ENCODE assay signal across 15 cellular contexts in the genomic region with DNA sequence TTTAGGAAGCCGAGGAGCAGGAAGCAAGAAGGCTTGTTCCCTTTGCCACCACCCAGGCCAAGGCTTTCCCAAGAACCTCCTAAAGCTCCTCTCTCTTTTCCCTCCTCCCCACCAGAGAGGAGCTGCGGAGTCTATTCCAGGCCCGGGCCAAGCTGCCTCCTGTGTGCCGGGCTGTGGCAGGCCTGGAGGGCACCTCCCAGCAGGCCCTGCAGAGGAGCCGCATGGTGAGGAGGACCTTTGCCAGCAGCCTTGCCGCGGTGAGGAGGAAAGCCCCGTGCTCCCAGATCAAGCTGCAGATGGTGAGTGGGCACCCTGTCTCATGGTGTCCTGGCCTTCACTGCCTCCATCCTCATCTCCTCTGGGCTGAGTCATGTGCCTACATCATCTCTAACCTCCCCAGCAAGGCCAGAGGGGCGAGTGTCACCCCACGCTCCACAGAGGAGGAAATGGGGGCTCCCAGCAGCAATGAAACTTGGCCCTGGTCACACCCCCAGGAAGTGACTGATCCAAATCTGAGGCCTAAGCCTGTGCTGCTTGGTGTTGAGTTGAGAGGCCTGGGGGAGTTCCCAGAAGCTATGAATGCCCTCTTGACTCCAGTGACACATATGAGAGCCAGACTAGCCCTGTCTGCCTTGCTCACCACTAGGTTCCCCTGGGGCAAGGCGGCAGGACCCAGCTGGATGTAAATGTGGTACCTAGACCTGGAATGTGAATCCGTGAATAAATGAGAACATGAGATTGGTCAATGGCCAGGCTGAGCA.
DNase-seq lines count a peak whose midpoint lies in the region; ATAC-seq and TF ChIP-seq lines count a peak whose summit lies in the region.
"Had no signal": no experiment of that assay in that cellular context is flagged by ENCODE, and none has a peak within 500 bp of the region (broad histone marks: within the 10 kb centered on the region; RNA-seq: fewer than 3 reads in every experiment).

No MANE protein-coding gene starts in this region.

- ATAC-seq in GM21825 (IDR thresholded peaks at IDR 0.05; ENCODE audit: unreplicated experiment) = no peak
- no peak for ATAC-seq in CD8-positive, alpha-beta T cell
- ATAC-seq: left colon had no signal

- H3K36me3 ChIP-seq in ascending aorta = peaks cover 3 to 59% of the 10 kb centered on the region in 2 donors
- no peaks in the 10 kb centered on the region for H3K36me3 ChIP-seq in CD8-positive, alpha-beta T cell (ENCODE audit: insufficient read depth, low read length)
- H3K36me3 ChIP-seq: stomach had no signal

- H3K4me1 ChIP-seq in ascending aorta = no peaks in the 10 kb centered on the region
- H3K4me1 ChIP-seq in CD8-positive, alpha-beta T cell (ENCODE audit: insufficient read depth, low read length) = no peaks in the 10 kb centered on the region
- H3K4me1 ChIP-seq: stomach had no signal

- no peaks in the 10 kb centered on the region for H3K27me3 ChIP-seq in ascending aorta
- H3K27me3 ChIP-seq in CD8-positive, alpha-beta T cell (ENCODE audit: insufficient read depth, low read length) = no peaks in the 10 kb centered on the region
- H3K27me3 ChIP-seq: heart left ventricle had no signal

- TF ChIP-seq CTCF in ascending aorta (IDR thresholded peaks at IDR 0.05) = no peak
- no peak for TF ChIP-seq CTCF in CD8-positive, alpha-beta T cell (IDR thresholded peaks at IDR 0.05)

- no peaks in the 10 kb centered on the region for H3K4me1 Mint-ChIP-seq in CD8-positive, alpha-beta T cell (ENCODE audit: low read depth)
- H3K4me1 Mint-ChIP-seq: B cell had no signal

- POLR2A ChIA-PET in CD8-positive, alpha-beta T cell (lab: Charles Lee) = no interaction called here

- H3K27me3 Mint-ChIP-seq in CD8-positive, alpha-beta T cell (ENCODE audit: low read depth) = peaks cover 6% of the 10 kb centered on the region

- no peak overlapping the region for H3K4me3 ChIP-seq in ascending aorta
- no peak overlapping the region for H3K4me3 ChIP-seq in CD8-positive, alpha-beta T cell (ENCODE audit: low read depth, low read length)
- H3K4me3 ChIP-seq: heart left ventricle, stomach had no signal

- H3K36me3 Mint-ChIP-seq in CD8-positive, alpha-beta T cell = no peaks in the 10 kb centered on the region

- no peak overlapping the region for H3K27ac ChIP-seq in ascending aorta
- H3K27ac ChIP-seq in CD8-positive, alpha-beta T cell (ENCODE audit: low read depth, low read length) = no peak overlapping the region
- H3K27ac ChIP-seq: epithelial cell of prostate, stomach had no signal

- intact Hi-C loops in ascending aorta (cut with DNase I) = no loop called here
- intact Hi-C loops in CD8-positive, alpha-beta T cell (cut with DNase I, micrococcal nuclease) = no loop called here

- peak; percentile 31 for DNase-seq in stimulated activated CD4-positive, alpha-beta T cell treated with anti-CD3 and anti-CD28 coated beads, Interleukin-1b, Interleukin-23, amount 100 ng/mL, for 48 hours
- no peak for DNase-seq in stimulated activated CD4-positive, alpha-beta T cell treated with anti-CD3 and anti-CD28 coated beads, Interleukin-12 subunit alpha, Interleukin-12 subunit beta, amount 100 ng/mL, for 4 hours
- DNase-seq in M059J (ENCODE audit: low read depth) = peak; percentile 73
- peak; percentile 52 for DNase-seq in cerebellum (ENCODE audit: low spot score)
- no peak for DNase-seq in ascending aorta (ENCODE audit: low spot score in 2 of 2)
- no peak for DNase-seq in CD8-positive, alpha-beta T cell
- no peak for DNase-seq in NCI-H526 treated with DMSO at 0.1 percent for 48 hours (lab: John Stamatoyannopoulos, UW)
- DNase-seq: heart left ventricle; left colon; stimulated activated CD4-positive, alpha-beta T cell treated with anti-CD3 and anti-CD28 coated beads, Interleukin-4, amount 100 ng/mL, for 24 hours; stomach; SW 1271 had no signal

- H3K9me3 ChIP-seq in ascending aorta = no peaks in the 10 kb centered on the region
- H3K9me3 ChIP-seq in CD8-positive, alpha-beta T cell (ENCODE audit: low read length) = no peaks in the 10 kb centered on the region
- H3K9me3 ChIP-seq: heart left ventricle, stomach had no signal

- no peaks in the 10 kb centered on the region for H3K9me3 Mint-ChIP-seq in CD8-positive, alpha-beta T cell

- no peak overlapping the region for H3K4me3 Mint-ChIP-seq in CD8-positive, alpha-beta T cell
- H3K4me3 Mint-ChIP-seq: B cell had no signal

- no peak overlapping the region for H3K27ac Mint-ChIP-seq in CD8-positive, alpha-beta T cell
- H3K27ac Mint-ChIP-seq: B cell had no signal

- CTCF ChIA-PET in CD8-positive, alpha-beta T cell (lab: Charles Lee) = interaction anchor here (1.5 kb wide), 1 partner anchor 11 kb away, joined by 5 read pairs; no protein-coding TSS in a partner anchor

Comparison
In these comparisons a context has a peak if more than half of its experiments do, and no peak if none do; other contexts are left out.
1. DNase-seq: peak in stimulated activated CD4-positive, alpha-beta T cell treated with anti-CD3 and anti-CD28 coated beads, Interleukin-1b, Interleukin-23, amount 100 ng/mL, for 48 hours (single experiment), M059J (single experiment) and cerebellum (single experiment); none in stimulated activated CD4-positive, alpha-beta T cell treated with anti-CD3 and anti-CD28 coated beads, Interleukin-12 subunit alpha, Interleukin-12 subunit beta, amount 100 ng/mL, for 4 hours (single experiment), ascending aorta (0 of 2), CD8-positive, alpha-beta T cell (0 of 7) and NCI-H526 treated with DMSO at 0.1 percent for 48 hours (single experiment).